In genomic region chr14:105505101-105505500, GRCh38 we compare ENCODE assay signal across 18 cellular contexts. TPM values are rescaled to one million over a fixed set of nuclear protein-coding genes. Genes with fewer than 3 reads are reported as not detected.
"Had no signal": no experiment of that assay in that cellular context is flagged by ENCODE, and none has a peak within 500 bp of the region (broad histone marks: within the 10 kb centered on the region; RNA-seq: fewer than 3 reads in every experiment).

No MANE protein-coding gene starts in this region.

- DNase-seq: activated CD4-positive, alpha-beta memory T cell treated with anti-CD3 and anti-CD28 coated beads, Interleukin-2, amount 10 ng/mL, durations not matched to agents 7 days and 5 days; activated CD4-positive, alpha-beta T cell treated with anti-CD3 and anti-CD28 coated beads for 1 hour; activated T-cell treated with anti-CD3 and anti-CD28 coated beads, Interleukin-2, amount 50 U/mL, for 24 hours; amniotic stem cell; body of pancreas; central memory CD4-positive, alpha-beta T cell; cortex of kidney; effector CD4-positive, alpha-beta T cell; esophagus squamous epithelium; kidney glomerular epithelial cell; naive B cell; stimulated activated CD4-positive, alpha-beta T cell treated with anti-CD3 and anti-CD28 coated beads, Interleukin-12 subunit alpha, Interleukin-12 subunit beta, amount 100 ng/mL, for 4 hours; stimulated activated CD4-positive, alpha-beta T cell treated with anti-CD3 and anti-CD28 coated beads, Interleukin-2, amount 100 ng/mL, for 24 hours; stomach; testis had no signal

- H3K4me3 Mint-ChIP-seq: activated CD4-positive, alpha-beta memory T cell treated with anti-CD3 and anti-CD28 coated beads, Interleukin-2, amount 10 ng/mL, durations not matched to agents 7 days and 5 days; activated naive CD4-positive, alpha-beta T cell treated with anti-CD3 and anti-CD28 coated beads, Interleukin-2, amount 50 U/mL, for 24 hours; activated T-cell treated with anti-CD3 and anti-CD28 coated beads, Interleukin-2, amount 50 U/mL, for 24 hours; naive B cell had no signal

- H3K27ac Mint-ChIP-seq: activated CD4-positive, alpha-beta memory T cell treated with anti-CD3 and anti-CD28 coated beads, Interleukin-2, amount 10 ng/mL, durations not matched to agents 7 days and 5 days; activated naive CD4-positive, alpha-beta T cell treated with anti-CD3 and anti-CD28 coated beads, Interleukin-2, amount 50 U/mL, for 24 hours; activated T-cell treated with anti-CD3 and anti-CD28 coated beads, Interleukin-2, amount 50 U/mL, for 24 hours had no signal

- ATAC-seq: body of pancreas had no signal

- H3K9me3 ChIP-seq: body of pancreas, esophagus squamous epithelium, stomach, testis had no signal

- H3K79me2 ChIP-seq: parathyroid adenoma had no signal

- H3K9ac ChIP-seq: parathyroid adenoma had no signal

- H3K36me3 ChIP-seq: esophagus squamous epithelium, stomach had no signal

- H3K27ac ChIP-seq: body of pancreas, esophagus squamous epithelium, parathyroid adenoma, stomach, testis had no signal

- H3K4me1 ChIP-seq: body of pancreas, esophagus squamous epithelium, parathyroid adenoma, stomach, testis had no signal

- H3K36me3 Mint-ChIP-seq: activated naive CD4-positive, alpha-beta T cell treated with anti-CD3 and anti-CD28 coated beads, Interleukin-2, amount 50 U/mL, for 24 hours; naive B cell had no signal

- H3K9me3 Mint-ChIP-seq: activated CD4-positive, alpha-beta memory T cell treated with anti-CD3 and anti-CD28 coated beads, Interleukin-2, amount 10 ng/mL, durations not matched to agents 7 days and 5 days; activated naive CD4-positive, alpha-beta T cell treated with anti-CD3 and anti-CD28 coated beads, Interleukin-2, amount 50 U/mL, for 24 hours; activated T-cell treated with anti-CD3 and anti-CD28 coated beads, Interleukin-2, amount 50 U/mL, for 24 hours; naive B cell had no signal

- H2AFZ ChIP-seq: parathyroid adenoma had no signal

- H3K27me3 ChIP-seq: testis had no signal

- H3K4me3 ChIP-seq: body of pancreas, esophagus squamous epithelium, stomach, testis had no signal

RNA-seq across cellular contexts. Expression of gene CRIP1, which starts 18.4 kb away (rescaled TPM):
- total RNA-seq: lung microvascular endothelial cell had no signal
